ENCODE assay signal across 10 cellular contexts in the genomic region with DNA sequence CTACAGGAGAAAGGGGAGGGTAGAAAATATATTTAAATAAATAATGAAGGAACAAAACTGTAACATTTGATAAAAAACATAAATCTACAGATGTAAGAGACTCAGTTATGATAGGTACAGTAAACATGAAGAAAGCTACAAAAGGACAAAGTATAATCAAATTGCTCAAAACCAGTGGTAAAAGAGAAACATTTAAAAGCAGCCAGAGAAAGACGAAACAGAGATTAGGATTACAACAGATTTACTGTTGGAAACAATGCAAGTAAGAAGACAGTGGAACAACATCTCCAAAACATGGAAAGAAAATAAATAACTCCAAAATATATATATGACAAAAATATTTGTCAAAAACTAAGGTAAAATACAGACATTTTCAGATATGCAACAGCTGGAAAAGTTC.
"Had no signal": no experiment of that assay in that cellular context is flagged by ENCODE, and none has a peak within 500 bp of the region (broad histone marks: within the 10 kb centered on the region; RNA-seq: fewer than 3 reads in every experiment).

No MANE protein-coding gene starts in this region.

- H3K27ac Mint-ChIP-seq: GM23338, H9, HFFc6 had no signal

- FAIRE-seq: H1, H54 had no signal

- H3K4me3 ChIP-seq: GM23338 had no signal

- H3K9ac ChIP-seq: KMS-11 had no signal

- H3K4me3 Mint-ChIP-seq: GM23338, H9, HFFc6 had no signal

- DNase-seq: H9, HCEC 1CT, HFFc6, IMR-90, KBM-7 had no signal

- H2AFZ ChIP-seq: GM23338 had no signal

- H3K27ac ChIP-seq: HL-60, KMS-11 had no signal

- H3K4me2 ChIP-seq: GM23338, KMS-11 had no signal

- ATAC-seq: GM23338 had no signal
